ENCODE assay signal across 8 cellular contexts in the genomic region with DNA sequence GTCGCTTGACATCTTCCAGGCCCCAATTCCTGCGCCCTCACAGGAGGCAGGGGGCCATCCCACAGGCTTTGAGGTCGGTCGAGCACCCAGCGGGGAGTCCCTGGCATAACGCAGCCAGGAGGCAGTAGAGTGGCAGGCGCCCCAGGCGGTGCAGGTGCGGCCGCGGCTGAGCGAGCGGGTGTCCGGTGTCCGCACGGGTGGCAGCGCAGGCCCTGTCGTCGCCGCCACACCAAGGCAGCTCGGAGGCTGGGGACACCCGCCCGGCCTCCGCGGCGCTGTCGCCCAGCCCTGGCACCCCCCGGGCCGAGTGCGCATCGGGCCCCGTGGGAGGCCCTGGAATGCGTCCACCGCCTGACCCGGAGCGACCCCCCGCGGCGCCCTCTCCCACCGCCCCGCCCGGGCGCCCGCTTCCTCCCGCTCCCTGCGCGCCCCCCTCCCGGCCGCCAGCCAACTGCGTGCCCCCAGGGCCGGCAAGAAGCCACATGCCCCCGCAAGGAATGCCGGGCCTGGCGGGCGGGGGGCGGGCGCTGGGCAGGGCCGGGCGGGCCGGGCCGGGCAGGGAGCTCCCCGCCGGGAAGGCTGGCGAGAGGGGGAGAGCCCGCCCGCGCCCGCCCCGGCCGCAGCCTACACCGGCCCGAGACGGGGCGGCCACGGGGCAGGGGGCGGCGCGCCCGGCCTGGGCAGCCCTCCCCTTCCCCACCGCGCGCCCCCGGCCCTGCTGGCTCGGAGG. TPM values are rescaled to one million over a fixed set of nuclear protein-coding genes. Genes with fewer than 3 reads are reported as not detected.
DNase-seq lines count a peak whose midpoint lies in the region; TF ChIP-seq lines count a peak whose summit lies in the region.

No MANE protein-coding gene starts in this region.

- no peaks in the 10 kb centered on the region for H3K36me3 Mint-ChIP-seq in activated naive CD8-positive, alpha-beta T cell treated with anti-CD3 and anti-CD28 coated beads for 36 hours
- no peaks in the 10 kb centered on the region for H3K36me3 Mint-ChIP-seq in progenitor cell of endocrine pancreas (ENCODE audit: insufficient read depth)

- TF ChIP-seq CTCF in Loucy (conservative IDR thresholded peaks at IDR 0.05; ENCODE audit: low read length) (peak; percentile 46; the same call in 1 of the 2 replicates), left ventricle myocardium inferior (IDR thresholded peaks at IDR 0.05; ENCODE audit: borderline replicate concordance) (peak; percentile 68), progenitor cell of endocrine pancreas (IDR thresholded peaks at IDR 0.05; ENCODE audit: unreplicated experiment) (peak; percentile 55)

- H3K4me1 Mint-ChIP-seq in activated naive CD8-positive, alpha-beta T cell treated with anti-CD3 and anti-CD28 coated beads for 36 hours: peaks cover 12% of the 10 kb centered on the region
- peaks cover 5% of the 10 kb centered on the region for H3K4me1 Mint-ChIP-seq in progenitor cell of endocrine pancreas (ENCODE audit: low read depth)

- H3K27ac ChIP-seq in left ventricle myocardium inferior (replicated peaks): peak overlapping the region; percentile 91

- no peaks in the 10 kb centered on the region for H3K9me3 ChIP-seq in Loucy (ENCODE audit: insufficient read depth, low read depth, low read length)
- no peaks in the 10 kb centered on the region for H3K9me3 ChIP-seq in left ventricle myocardium inferior (replicated peaks)

- no peaks in the 10 kb centered on the region for H3K27me3 Mint-ChIP-seq in activated naive CD8-positive, alpha-beta T cell treated with anti-CD3 and anti-CD28 coated beads for 36 hours
- peaks cover 4% of the 10 kb centered on the region for H3K27me3 Mint-ChIP-seq in progenitor cell of endocrine pancreas

- peaks cover 23% of the 10 kb centered on the region; the same call in 1 of the 2 replicates for H3K79me2 ChIP-seq in Loucy (ENCODE audit: insufficient read depth, low read length)

- no peaks in the 10 kb centered on the region for H3K9me2 ChIP-seq in Loucy (replicated peaks; ENCODE audit: low read depth, low read length)

- H3K27me3 ChIP-seq in Loucy (ENCODE audit: insufficient read depth, low read length, poor library complexity, severe bottlenecking) (no peaks in the 10 kb centered on the region), left ventricle myocardium inferior (ENCODE audit: low read depth) (no peaks in the 10 kb centered on the region)

- peak overlapping the region; percentile 70 for H3K9ac ChIP-seq in Loucy (ENCODE audit: low read depth, low read length, poor library complexity, severe bottlenecking)

- peak overlapping the region; percentile 72 for H3K4me3 Mint-ChIP-seq in activated naive CD8-positive, alpha-beta T cell treated with anti-CD3 and anti-CD28 coated beads for 36 hours
- peak overlapping the region; percentile 79 for H3K4me3 Mint-ChIP-seq in progenitor cell of endocrine pancreas (ENCODE audit: low read depth)

- H3K27ac Mint-ChIP-seq in activated naive CD8-positive, alpha-beta T cell treated with anti-CD3 and anti-CD28 coated beads for 36 hours: no peak overlapping the region
- H3K27ac Mint-ChIP-seq in progenitor cell of endocrine pancreas: peak overlapping the region; percentile 90

- H3K4me2 ChIP-seq in Loucy (ENCODE audit: low read depth, low read length, poor library complexity, severe bottlenecking): peak overlapping the region; percentile 65

- H3K36me3 ChIP-seq in Loucy (ENCODE audit: insufficient read depth, low read length): peaks cover 23% of the 10 kb centered on the region; the same call in 1 of the 2 replicates
- H3K36me3 ChIP-seq in left ventricle myocardium inferior: peaks cover 16% of the 10 kb centered on the region

- H3F3A ChIP-seq in Loucy (ENCODE audit: low read depth): peaks cover 8% of the 10 kb centered on the region; the same call in 1 of the 2 replicates

- H3K4me3 ChIP-seq in Loucy (ENCODE audit: low read length, poor library complexity, severe bottlenecking): peak overlapping the region; percentile 61
- peak overlapping the region; percentile 76 for H3K4me3 ChIP-seq in left ventricle myocardium inferior

- H2AFZ ChIP-seq in Loucy (ENCODE audit: low read length): no peak overlapping the region

- peak; percentile 64 for DNase-seq in NCI-H748 (lab: John Stamatoyannopoulos, UW; ENCODE audit: unreplicated experiment)
- DNase-seq in NCI-H748 treated with DMSO at 0.1 percent for 48 hours (lab: John Stamatoyannopoulos, UW): no peak
- peak; percentile 29 for DNase-seq in activated naive CD8-positive, alpha-beta T cell treated with anti-CD3 and anti-CD28 coated beads for 36 hours
- peak; percentile 58 for DNase-seq in left ventricle myocardium inferior
- DNase-seq in progenitor cell of endocrine pancreas (ENCODE audit: low spot score, unreplicated experiment): peak; percentile 56
- no peak for DNase-seq in MV-4-11 (lab: John Stamatoyannopoulos, UW)
- no peak for DNase-seq in putamen (ENCODE audit: low spot score)

- peaks cover 29% of the 10 kb centered on the region for H3K4me1 ChIP-seq in Loucy (ENCODE audit: insufficient read depth, low read length, poor library complexity, severe bottlenecking)
- H3K4me1 ChIP-seq in left ventricle myocardium inferior: peaks cover 50% of the 10 kb centered on the region

- no peaks in the 10 kb centered on the region for H4K20me1 ChIP-seq in Loucy (ENCODE audit: insufficient read depth, low read length, poor library complexity, severe bottlenecking)

- intact Hi-C loops in left ventricle myocardium inferior (cut with micrococcal nuclease): no loop called here

- H3K9me3 Mint-ChIP-seq in activated naive CD8-positive, alpha-beta T cell treated with anti-CD3 and anti-CD28 coated beads for 36 hours: no peaks in the 10 kb centered on the region
- no peaks in the 10 kb centered on the region for H3K9me3 Mint-ChIP-seq in progenitor cell of endocrine pancreas (ENCODE audit: low read depth)

RNA-seq across cellular contexts. Expression of gene PRDM11, which starts 33.9 kb away (rescaled TPM):
- total RNA-seq in activated naive CD8-positive, alpha-beta T cell treated with anti-CD3 and anti-CD28 coated beads for 36 hours: 1 to 10 TPM; 4.7 to 4.8 TPM
- total RNA-seq in left ventricle myocardium inferior: 17.2 TPM
- 23.7 and 27.1 TPM in 2 replicates for total RNA-seq in progenitor cell of endocrine pancreas

Comparison
In these comparisons a context has a peak if more than half of its experiments do, and no peak if none do; other contexts are left out.
1. DNase-seq: peak in NCI-H748 (single experiment), activated naive CD8-positive, alpha-beta T cell treated with anti-CD3 and anti-CD28 coated beads for 36 hours (single experiment), left ventricle myocardium inferior (single experiment) and progenitor cell of endocrine pancreas (single experiment); none in NCI-H748 treated with DMSO at 0.1 percent for 48 hours (single experiment), MV-4-11 (single experiment) and putamen (single experiment).
2. Peak in every context shown above with its lines, with median percentiles within 50 percentile points of each other: CTCF ChIP-seq.